Comparison of ENCODE assay signal across 13 cellular contexts in genomic region chr3:157103860-157104259, GRCh38. TPM values are rescaled to one million over a fixed set of nuclear protein-coding genes. Genes with fewer than 3 reads are reported as not detected.
A peak's percentile ranks its signal among the peaks of the same experiment; 100 is the strongest.
DNase-seq lines count a peak whose midpoint lies in the region; ATAC-seq and TF ChIP-seq lines count a peak whose summit lies in the region.
"Had no signal": no experiment of that assay in that cellular context is flagged by ENCODE, and none has a peak within 500 bp of the region (broad histone marks: within the 10 kb centered on the region; RNA-seq: fewer than 3 reads in every experiment).

No MANE protein-coding gene starts in this region.

- H3F3A ChIP-seq in MM.1S (ENCODE audit: insufficient read depth, low read length): peaks cover 35% of the 10 kb centered on the region
- no peaks in the 10 kb centered on the region for H3F3A ChIP-seq in PC-3 (ENCODE audit: low read length, unreplicated experiment)

- H3K4me1 ChIP-seq in right cardiac atrium (ENCODE audit: control insufficient read depth, insufficient read depth, low read length) (peaks cover 17% of the 10 kb centered on the region), MM.1S (ENCODE audit: low read length) (peaks cover 73% of the 10 kb centered on the region), PC-3 (ENCODE audit: insufficient read depth, low read length) (peaks cover 21% of the 10 kb centered on the region)

- peak in 1 of 2 donors; percentile 40 for ATAC-seq in right cardiac atrium
- ATAC-seq in Right ventricle myocardium inferior: no peak
- no peak for ATAC-seq in PC-3
- ATAC-seq in HG03460 (IDR thresholded peaks at IDR 0.05; ENCODE audit: unreplicated experiment): no peak
- no peak for ATAC-seq in GM21576 (IDR thresholded peaks at IDR 0.05; ENCODE audit: unreplicated experiment)

- BruUV-seq in PC-3 (replicated peaks; lab: Mats Ljungman, UMichigan): no TSS peak

- H3K4me3 ChIP-seq in right cardiac atrium (ENCODE audit: low read length) (no peak overlapping the region), MM.1S (ENCODE audit: low read length) (peak overlapping the region; percentile 40), dorsolateral prefrontal cortex (no peak overlapping the region), PC-3 (ENCODE audit: low read length) (no peak overlapping the region)

- no peaks in the 10 kb centered on the region for H4K20me1 ChIP-seq in MM.1S (ENCODE audit: insufficient read depth, low read length)
- no peaks in the 10 kb centered on the region for H4K20me1 ChIP-seq in PC-3 (ENCODE audit: low read length)

- H3K9me3 ChIP-seq in right cardiac atrium (ENCODE audit: control insufficient read depth, low read length) (no peaks in the 10 kb centered on the region), MM.1S (replicated peaks; ENCODE audit: insufficient read depth, low read length) (no peaks in the 10 kb centered on the region), PC-3 (ENCODE audit: low read length) (no peaks in the 10 kb centered on the region)
- H3K9me3 ChIP-seq: BE2C had no signal

- POLR2A ChIA-PET in PC-3 (lab: Charles Lee; ENCODE audit: unreplicated experiment): no interaction called here

- H3K36me3 ChIP-seq in MM.1S (replicated peaks; ENCODE audit: insufficient read depth, low read length) (no peaks in the 10 kb centered on the region), PC-3 (ENCODE audit: low read depth, low read length) (no peaks in the 10 kb centered on the region)
- H3K36me3 ChIP-seq: BE2C had no signal

- H3K27ac ChIP-seq in right cardiac atrium (ENCODE audit: low read length): peak overlapping the region; percentile 25
- H3K27ac ChIP-seq in MM.1S (ENCODE audit: low read length): peak overlapping the region; percentile 91
- H3K27ac ChIP-seq in dorsolateral prefrontal cortex: peak overlapping the region in 37 of 59 donors; percentile 7 to 81 (median 50)
- H3K27ac ChIP-seq in PC-3 (ENCODE audit: low read length): no peak overlapping the region

- H3K79me2 ChIP-seq in MM.1S (ENCODE audit: low read length): no peaks in the 10 kb centered on the region
- no peaks in the 10 kb centered on the region for H3K79me2 ChIP-seq in PC-3 (ENCODE audit: low read length)

- WGBS in right cardiac atrium: 49% methylated on average over 2 of the region's 2 CpGs

- H3K9me2 ChIP-seq in MM.1S (replicated peaks; ENCODE audit: insufficient read depth, low read length) (no peaks in the 10 kb centered on the region), PC-3 (replicated peaks; ENCODE audit: low read length) (no peaks in the 10 kb centered on the region)

- H2AFZ ChIP-seq in MM.1S (ENCODE audit: low read length) (0 out of 2 replicates have a peak overlapping the region, but pooled peaks have one; percentile 53), PC-3 (ENCODE audit: low read length) (no peak overlapping the region)

- H3K9ac ChIP-seq in MM.1S (ENCODE audit: low read length) (peak overlapping the region; percentile 77), PC-3 (ENCODE audit: low read length) (no peak overlapping the region)

- H3K4me2 ChIP-seq in MM.1S (ENCODE audit: low read depth, low read length) (peak overlapping the region; percentile 79), PC-3 (ENCODE audit: low read length) (no peak overlapping the region)

- no peak for TF ChIP-seq CTCF in MM.1S (IDR thresholded peaks at IDR 0.05; ENCODE audit: low read length)
- TF ChIP-seq CTCF in dorsolateral prefrontal cortex (IDR thresholded peaks at IDR 0.05 in 54 of 56, conservative IDR thresholded peaks at IDR 0.05 in 2 of 56; ENCODE audit: low read depth in 1 of 56, partially characterized antibody in 56 of 56): no peak
- TF ChIP-seq CTCF in PC-3 (conservative IDR thresholded peaks at IDR 0.05; ENCODE audit: low read depth, low read length): no peak

- no peak for DNase-seq in right cardiac atrium
- no peak for DNase-seq in Right ventricle myocardium inferior (ENCODE audit: missing footprints)
- peak; percentile 26 for DNase-seq in MM.1S
- DNase-seq in dorsolateral prefrontal cortex: no peak
- no peak for DNase-seq in PC-3
- no peak for DNase-seq in stimulated activated CD8-positive, alpha-beta memory T cell treated with anti-CD3 and anti-CD28 coated beads, Interleukin-4, amount 100 ng/mL, for 48 hours
- DNase-seq: activated CD4-positive, CD25-positive, alpha-beta regulatory T cell treated with anti-CD3 and anti-CD28 coated beads, Interleukin-2, amount 50 U/mL, for 72 hours; BE2C; naive B cell; NCI-H1092; NCI-H524 treated with DMSO at 0.1 percent for 48 hours had no signal

- H3K27me3 ChIP-seq in right cardiac atrium (ENCODE audit: control insufficient read depth, insufficient read depth): no peaks in the 10 kb centered on the region
- H3K27me3 ChIP-seq in MM.1S (replicated peaks; ENCODE audit: insufficient read depth, low read length): no peaks in the 10 kb centered on the region
- no peaks in the 10 kb centered on the region for H3K27me3 ChIP-seq in dorsolateral prefrontal cortex
- no peaks in the 10 kb centered on the region for H3K27me3 ChIP-seq in PC-3 (ENCODE audit: low read length)
- H3K27me3 ChIP-seq: BE2C had no signal

- intact Hi-C loops in right cardiac atrium (cut with DNase I): no loop called here
- intact Hi-C loops in Right ventricle myocardium inferior (cut with DNase I): no loop called here
- intact Hi-C loops in dorsolateral prefrontal cortex (cut with DNase I): no loop called here
- intact Hi-C loops in PC-3 (cut with micrococcal nuclease): no loop called here

- CTCF ChIA-PET in PC-3 (lab: Charles Lee): no interaction called here

RNA-seq across cellular contexts. Expression of gene CCNL1, which starts 56.1 kb away (rescaled TPM):
- total RNA-seq in right cardiac atrium (10 to 100 TPM; 30.1 to 60.6 (median 41.2) TPM), Right ventricle myocardium inferior (21.2 TPM), dorsolateral prefrontal cortex (100 to 1,000 TPM in 38 of 120 experiments, 10 to 100 TPM in 82; 53.0 to 156 (median 94.4) TPM), PC-3 (2014; rRNA removed) (172 and 231 TPM in 2 replicates)
- 39.4 TPM for polyA plus RNA-seq in right cardiac atrium
